In genomic region chr2:86249843-86250402, GRCh38 we compare ENCODE assay signal across 8 cellular contexts. TPM values are rescaled to one million over a fixed set of nuclear protein-coding genes. Genes with fewer than 3 reads are reported as not detected.
DNase-seq lines count a peak whose midpoint lies in the region; ATAC-seq and TF ChIP-seq lines count a peak whose summit lies in the region.

No MANE protein-coding gene starts in this region.

- DNase-seq in RWPE2 (ENCODE audit: low spot score) (no peak), posterior cingulate gyrus (peak in 6 of 10 donors; percentile 19 to 89 (median 47)), DMS114 treated with DMSO at 0.1 percent for 48 hours (lab: John Stamatoyannopoulos, UW; ENCODE audit: unreplicated experiment) (no peak), SIG-M5 (lab: John Stamatoyannopoulos, UW) (no peak), hepatocyte (ENCODE audit: low spot score) (no peak), amniotic stem cell (lab: John Stamatoyannopoulos, UW) (no peak)

- H3K27me3 ChIP-seq in RWPE2 (ENCODE audit: insufficient read depth, poor library complexity, severe bottlenecking) (peaks cover 4% of the 10 kb centered on the region), hepatocyte (no peaks in the 10 kb centered on the region)

- H3K9me2 ChIP-seq in hepatocyte (replicated peaks; ENCODE audit: insufficient read depth), result no peaks in the 10 kb centered on the region

- H3K36me3 ChIP-seq in RWPE2 (ENCODE audit: low read depth), result no peaks in the 10 kb centered on the region
- no peaks in the 10 kb centered on the region for H3K36me3 ChIP-seq in hepatocyte (replicated peaks; ENCODE audit: insufficient read depth, low read depth)

- no peaks in the 10 kb centered on the region for H3K79me2 ChIP-seq in hepatocyte

- no peaks in the 10 kb centered on the region for H4K20me1 ChIP-seq in hepatocyte (ENCODE audit: insufficient read depth, poor library complexity, severe bottlenecking)

- H2AFZ ChIP-seq in hepatocyte, result no peak overlapping the region

- H3K27ac ChIP-seq in RWPE2 (ENCODE audit: poor library complexity, severe bottlenecking) (no peak overlapping the region), hepatocyte (no peak overlapping the region)

- no peaks in the 10 kb centered on the region for H3K4me1 ChIP-seq in RWPE2 (ENCODE audit: insufficient read depth, poor library complexity, severe bottlenecking)
- H3K4me1 ChIP-seq in hepatocyte (ENCODE audit: insufficient read depth), result peaks cover 2% of the 10 kb centered on the region

- H3K4me2 ChIP-seq in hepatocyte, result no peak overlapping the region

- intact Hi-C loops in posterior cingulate gyrus (cut with DNase I), result no loop called here

- ATAC-seq in GM18517 (IDR thresholded peaks at IDR 0.05; ENCODE audit: unreplicated experiment) (peak; percentile 59), HG02763 (IDR thresholded peaks at IDR 0.05; ENCODE audit: unreplicated experiment) (peak; percentile 51), RWPE2 (ENCODE audit: low read depth) (peak; percentile 31; the same call in 2 of the 3 replicates)

- TF ChIP-seq CTCF in RWPE2 (IDR thresholded peaks at IDR 0.05; ENCODE audit: poor library complexity, severe bottlenecking) (peak; percentile 27), hepatocyte (IDR thresholded peaks at IDR 0.05; ENCODE audit: poor library complexity) (no peak)

- H3K9me3 ChIP-seq in RWPE2 (ENCODE audit: severe bottlenecking) (no peaks in the 10 kb centered on the region), hepatocyte (ENCODE audit: low read depth) (no peaks in the 10 kb centered on the region)

- 69% methylated on average over 10 of the region's 10 CpGs for WGBS in hepatocyte (ENCODE audit: low lambda C conversion rate, missing lambda C conversion rate)

- H3K4me3 ChIP-seq in RWPE2 (ENCODE audit: severe bottlenecking) (no peak overlapping the region), hepatocyte (no peak overlapping the region)

RNA-seq across cellular contexts. Expression of gene MRPL35, which starts 50.7 kb away (rescaled TPM):
- total RNA-seq in hepatocyte, result 22.4 and 33.1 TPM in 2 replicates
- 23.9 and 36.8 TPM in 2 replicates for polyA plus RNA-seq in hepatocyte

RNA-seq across cellular contexts. Expression of gene IMMT, which starts 54.7 kb away (rescaled TPM):
- total RNA-seq in hepatocyte, result 60.1 and 63.2 TPM in 2 replicates
- 67.9 and 70.7 TPM in 2 replicates for polyA plus RNA-seq in hepatocyte

Comparison
In these comparisons a context has a peak if more than half of its experiments do, and no peak if none do; other contexts are left out.
1. DNase-seq: peak in posterior cingulate gyrus (6 of 10); none in RWPE2 (single experiment), DMS114 treated with DMSO at 0.1 percent for 48 hours (single experiment), SIG-M5 (single experiment), hepatocyte (single experiment) and amniotic stem cell (single experiment).
2. Peak in every context shown above with its lines, with median percentiles within 50 percentile points of each other: ATAC-seq.